ENCODE assay signal across 8 cellular contexts in the genomic region with DNA sequence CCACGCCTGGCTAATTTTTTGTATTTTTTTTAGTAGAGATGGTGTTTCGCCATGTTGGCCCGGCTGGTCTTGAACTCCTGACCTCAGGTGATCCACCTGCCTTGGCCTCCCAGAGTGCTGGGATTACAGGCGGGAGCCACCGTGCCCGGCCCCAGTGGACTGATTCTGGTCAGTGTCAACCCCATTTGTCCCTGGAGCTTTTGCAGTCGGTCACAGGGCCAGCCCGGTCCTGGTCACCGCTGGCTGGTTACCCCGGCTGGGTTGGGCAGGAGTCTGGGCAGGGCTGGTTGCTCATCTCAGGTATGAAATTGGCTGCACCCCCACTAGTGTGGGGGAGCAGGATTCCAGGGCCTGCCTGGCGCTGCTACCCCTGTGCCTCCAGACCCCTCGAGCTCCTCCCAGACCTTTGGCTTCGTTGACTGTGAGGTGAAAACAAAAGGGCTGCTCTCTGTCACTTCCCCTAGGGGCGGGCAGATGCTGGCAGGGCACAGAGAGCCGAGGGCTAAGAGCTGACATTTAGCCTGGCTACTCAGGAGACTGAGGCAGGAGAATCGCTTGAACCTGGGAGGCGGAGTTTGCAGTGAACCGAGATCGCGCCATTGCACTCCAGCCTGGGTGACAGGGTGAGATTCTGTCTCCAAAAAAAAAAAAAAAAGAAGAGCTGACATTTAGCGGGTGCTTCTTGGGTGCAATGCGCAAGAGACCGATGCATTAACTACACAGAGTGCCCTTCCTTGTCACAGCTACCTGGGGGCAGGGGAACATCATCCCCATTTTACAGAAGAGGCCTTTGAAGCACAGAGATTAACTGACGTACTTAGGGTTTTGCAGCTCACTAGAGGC. TPM values are rescaled to one million over a fixed set of nuclear protein-coding genes. Genes with fewer than 3 reads are reported as not detected.
DNase-seq lines count a peak whose midpoint lies in the region; ATAC-seq and TF ChIP-seq lines count a peak whose summit lies in the region.

No MANE protein-coding gene starts in this region.

- H3K4me1 ChIP-seq in ACC112 (ENCODE audit: control insufficient read depth, insufficient read depth, low read length, unreplicated experiment), result peaks cover 40% of the 10 kb centered on the region

- no peak for TF ChIP-seq CTCF in nephron (IDR thresholded peaks at IDR 0.05; ENCODE audit: unreplicated experiment in 3 of 3)
- no peak for TF ChIP-seq CTCF in RWPE1 (conservative IDR thresholded peaks at IDR 0.05; ENCODE audit: low read depth)

- CTCF ChIA-PET in RWPE1 (lab: Yijun Ruan, JAX), result interaction anchor here (0.6 to 2.8 kb wide), 2 partner anchors 15 to 52 kb away, joined by 7 to 14 read pairs; no protein-coding TSS in a partner anchor

- peaks cover 35% of the 10 kb centered on the region for H3K36me3 Mint-ChIP-seq in activated naive CD8-positive, alpha-beta T cell treated with anti-CD3 and anti-CD28 coated beads, Interleukin-2, amount 10 ng/mL, durations not matched to agents 7 days and 5 days
- H3K36me3 Mint-ChIP-seq in nephron (ENCODE audit: low read depth), result no peaks in the 10 kb centered on the region

- DNase-seq in H7 (peak; percentile 75), NCI-H2029 treated with DMSO at 0.1 percent for 48 hours (lab: John Stamatoyannopoulos, UW) (no peak), RWPE1 (ENCODE audit: low spot score) (no peak), sciatic nerve (ENCODE audit: low spot score) (no peak)
- no peak for DNase-seq in activated naive CD8-positive, alpha-beta T cell treated with anti-CD3 and anti-CD28 coated beads, Interleukin-2, amount 10 ng/mL, durations not matched to agents 7 days and 5 days

- no peaks in the 10 kb centered on the region for H3K27me3 Mint-ChIP-seq in activated naive CD8-positive, alpha-beta T cell treated with anti-CD3 and anti-CD28 coated beads, Interleukin-2, amount 10 ng/mL, durations not matched to agents 7 days and 5 days
- peaks cover 23% of the 10 kb centered on the region for H3K27me3 Mint-ChIP-seq in nephron (ENCODE audit: low read depth)

- no peaks in the 10 kb centered on the region for H3K9me3 Mint-ChIP-seq in activated naive CD8-positive, alpha-beta T cell treated with anti-CD3 and anti-CD28 coated beads, Interleukin-2, amount 10 ng/mL, durations not matched to agents 7 days and 5 days
- no peaks in the 10 kb centered on the region for H3K9me3 Mint-ChIP-seq in nephron

- peak overlapping the region; percentile 97 for H3K27ac Mint-ChIP-seq in activated naive CD8-positive, alpha-beta T cell treated with anti-CD3 and anti-CD28 coated beads, Interleukin-2, amount 10 ng/mL, durations not matched to agents 7 days and 5 days
- H3K27ac Mint-ChIP-seq in nephron, result peak overlapping the region in 2 of 3 experiments; percentile 3 to 13

- no peaks in the 10 kb centered on the region for H3K27me3 ChIP-seq in ACC112 (ENCODE audit: insufficient read depth, low read length)
- no peaks in the 10 kb centered on the region; the same call in 1 of the 2 replicates for H3K27me3 ChIP-seq in H7 (ENCODE audit: control insufficient read depth, insufficient read depth, low read length)

- intact Hi-C loops in sciatic nerve (cut with DNase I), result no loop called here

- H3K4me3 ChIP-seq in ACC112 (ENCODE audit: low read depth, low read length) (no peak overlapping the region), H7 (ENCODE audit: insufficient read depth, low read depth, low read length) (no peak overlapping the region)

- POLR2A ChIA-PET in activated naive CD8-positive, alpha-beta T cell treated with anti-CD3 and anti-CD28 coated beads, Interleukin-2, amount 10 ng/mL, durations not matched to agents 7 days and 5 days (lab: Charles Lee), result interaction anchor here (0.6 to 4.3 kb wide), 22 partner anchors 9 to 441 kb away, joined by 3 to 67 read pairs (median 4); partner anchors contain the start of genes AGTRAP, MIIP and TNFRSF1B
- POLR2A ChIA-PET in RWPE1 (lab: Yijun Ruan, JAX; ENCODE audit: low non-redundant PET), result no interaction called here

- no peak overlapping the region for H2AFZ ChIP-seq in ACC112 (ENCODE audit: low read length, unreplicated experiment)

- H3K79me2 ChIP-seq in ACC112 (ENCODE audit: control insufficient read depth, insufficient read depth, low read length, unreplicated experiment), result peaks cover 41% of the 10 kb centered on the region

- H3K36me3 ChIP-seq in ACC112 (ENCODE audit: insufficient read depth, low read length) (no peaks in the 10 kb centered on the region), H7 (replicated peaks; ENCODE audit: control insufficient read depth, insufficient read depth, low read length) (no peaks in the 10 kb centered on the region)

- H3K27ac ChIP-seq in ACC112 (ENCODE audit: low read depth, low read length) (peak overlapping the region; percentile 35; the same call in 1 of the 2 replicates), RWPE1 (no peak overlapping the region)

- peak; percentile 4 for ATAC-seq in activated naive CD8-positive, alpha-beta T cell treated with anti-CD3 and anti-CD28 coated beads, Interleukin-2, amount 10 ng/mL, durations not matched to agents 7 days and 5 days (ENCODE audit: low read depth)
- ATAC-seq in GM21367 (IDR thresholded peaks at IDR 0.05; ENCODE audit: unreplicated experiment) (no peak), sciatic nerve (no peak)

- peak overlapping the region; percentile 79 for H3K4me3 Mint-ChIP-seq in activated naive CD8-positive, alpha-beta T cell treated with anti-CD3 and anti-CD28 coated beads, Interleukin-2, amount 10 ng/mL, durations not matched to agents 7 days and 5 days
- H3K4me3 Mint-ChIP-seq in nephron, result no peak overlapping the region

- peaks cover 81% of the 10 kb centered on the region for H3K4me1 Mint-ChIP-seq in activated naive CD8-positive, alpha-beta T cell treated with anti-CD3 and anti-CD28 coated beads, Interleukin-2, amount 10 ng/mL, durations not matched to agents 7 days and 5 days
- peaks cover 20% of the 10 kb centered on the region for H3K4me1 Mint-ChIP-seq in nephron

RNA-seq across cellular contexts. Expression of gene TNFRSF1B, which starts 10.6 kb away (rescaled TPM):
- 1.3 and 2.4 TPM in 2 replicates for total RNA-seq in H7 (2014; rRNA removed; shearing (Covaris generic))
- total RNA-seq in activated naive CD8-positive, alpha-beta T cell treated with anti-CD3 and anti-CD28 coated beads, Interleukin-2, amount 10 ng/mL, durations not matched to agents 7 days and 5 days, result 100 to 1,000 TPM; 215 to 246 TPM
- 90.9 TPM for total RNA-seq in sciatic nerve

RNA-seq across cellular contexts. Expression of gene VPS13D, which starts 52.5 kb away (rescaled TPM):
- 13.1 and 23.7 TPM in 2 replicates for total RNA-seq in H7 (2014; rRNA removed; shearing (Covaris generic))
- total RNA-seq in activated naive CD8-positive, alpha-beta T cell treated with anti-CD3 and anti-CD28 coated beads, Interleukin-2, amount 10 ng/mL, durations not matched to agents 7 days and 5 days, result 10 to 100 TPM; 52.6 to 53.3 TPM
- total RNA-seq in sciatic nerve, result 123 TPM

Comparison
In these comparisons a context has a peak if more than half of its experiments do, and no peak if none do; other contexts are left out.
1. RNA of gene TNFRSF1B, which starts 10.6 kb away (total RNA-seq): 215 to 246 TPM in activated naive CD8-positive, alpha-beta T cell treated with anti-CD3 and anti-CD28 coated beads, Interleukin-2, amount 10 ng/mL, durations not matched to agents 7 days and 5 days and 90.9 TPM in sciatic nerve (single experiment); 1.3 to 2.4 TPM in H7; every median in the first group is over 10 times any median in the second.